In genomic region chr3:50572158-50572557, GRCh38 we compare ENCODE assay signal across 9 cellular contexts. TPM values are rescaled to one million over a fixed set of nuclear protein-coding genes. Genes with fewer than 3 reads are reported as not detected.
A peak's percentile ranks its signal among the peaks of the same experiment; 100 is the strongest.
DNase-seq lines count a peak whose midpoint lies in the region; ATAC-seq and TF ChIP-seq lines count a peak whose summit lies in the region.
"Had no signal": no experiment of that assay in that cellular context is flagged by ENCODE, and none has a peak within 500 bp of the region (broad histone marks: within the 10 kb centered on the region; RNA-seq: fewer than 3 reads in every experiment).

No MANE protein-coding gene starts in this region.

- peak overlapping the region; percentile 61 for H3K4me3 ChIP-seq in CD4-positive, CD25-positive, alpha-beta regulatory T cell (ENCODE audit: low read depth, low read length)
- H3K4me3 ChIP-seq in HEK293 (ENCODE audit: low read depth, low read length) (no peak overlapping the region), Peyer's patch (no peak overlapping the region)
- H3K4me3 ChIP-seq: SK-N-MC had no signal

- TF ChIP-seq POLR2A in Peyer's patch (IDR thresholded peaks at IDR 0.05), result peak in 1 of 2 donors; percentile 17

- H3K9me3 Mint-ChIP-seq in CD4-positive, CD25-positive, alpha-beta regulatory T cell, result no peaks in the 10 kb centered on the region
- no peaks in the 10 kb centered on the region for H3K9me3 Mint-ChIP-seq in activated T-cell treated with anti-CD3 and anti-CD28 coated beads, Interleukin-2, amount 50 U/mL, for 4 hours
- H3K9me3 Mint-ChIP-seq in nephron progenitor cell, result no peaks in the 10 kb centered on the region

- H3K27me3 Mint-ChIP-seq in CD4-positive, CD25-positive, alpha-beta regulatory T cell, result no peaks in the 10 kb centered on the region
- no peaks in the 10 kb centered on the region for H3K27me3 Mint-ChIP-seq in activated T-cell treated with anti-CD3 and anti-CD28 coated beads, Interleukin-2, amount 50 U/mL, for 4 hours (ENCODE audit: low read depth)
- H3K27me3 Mint-ChIP-seq in nephron progenitor cell (ENCODE audit: low read depth, poor library complexity), result peaks cover 8% of the 10 kb centered on the region

- peaks cover 92% of the 10 kb centered on the region for H3K4me1 ChIP-seq in CD4-positive, CD25-positive, alpha-beta regulatory T cell (ENCODE audit: control insufficient read depth, insufficient read depth, low read length, poor library complexity, severe bottlenecking)
- H3K4me1 ChIP-seq in HEK293 (ENCODE audit: control insufficient read depth, insufficient read depth, low read length), result no peaks in the 10 kb centered on the region; the same call in 1 of the 2 replicates
- peaks cover 0 to 27% (median 11%) of the 10 kb centered on the region in 4 donors for H3K4me1 ChIP-seq in Peyer's patch

- peaks cover 3% of the 10 kb centered on the region for H3K36me3 ChIP-seq in CD4-positive, CD25-positive, alpha-beta regulatory T cell (ENCODE audit: control insufficient read depth, insufficient read depth, low read length)
- H3K36me3 ChIP-seq in HEK293 (ENCODE audit: control insufficient read depth in 2 of 2, insufficient read depth in 1 of 2, low read length in 2 of 2), result peaks cover 0 to 41% of the 10 kb centered on the region in 2 experiments; a peak in 1 of 3 replicates
- peaks cover 0 to under 1% (median 0%) of the 10 kb centered on the region in 3 donors for H3K36me3 ChIP-seq in Peyer's patch

- POLR2A ChIA-PET in HEK293 (lab: Yijun Ruan, JAX), result no interaction called here

- H3K27ac Mint-ChIP-seq in CD4-positive, CD25-positive, alpha-beta regulatory T cell, result peak overlapping the region; percentile 90 to 98 (median 93)
- H3K27ac Mint-ChIP-seq in nephron progenitor cell, result no peak overlapping the region

- no peaks in the 10 kb centered on the region for H3K9me3 ChIP-seq in CD4-positive, CD25-positive, alpha-beta regulatory T cell (ENCODE audit: control insufficient read depth in 2 of 2, low read length in 2 of 2)
- H3K9me3 ChIP-seq in HEK293 (ENCODE audit: control insufficient read depth, insufficient read depth, low read depth, low read length) (no peaks in the 10 kb centered on the region), Peyer's patch (no peaks in the 10 kb centered on the region)

- H3K27ac ChIP-seq in CD4-positive, CD25-positive, alpha-beta regulatory T cell (ENCODE audit: insufficient read depth, low read length, poor library complexity, severe bottlenecking), result peak overlapping the region; percentile 75
- H3K27ac ChIP-seq in HEK293 (ENCODE audit: extremely low read depth, low read depth, low read length) (no peak overlapping the region), Peyer's patch (peak overlapping the region; percentile 10 to 54 (median 29))
- H3K27ac ChIP-seq: SK-N-MC had no signal

- peak; percentile 66 to 92 (median 83) for DNase-seq in CD4-positive, CD25-positive, alpha-beta regulatory T cell
- DNase-seq in Peyer's patch, result peak; percentile 65 to 89 (median 84)
- DNase-seq in activated T-cell treated with anti-CD3 and anti-CD28 coated beads, Interleukin-2, amount 50 U/mL, for 4 hours, result peak; percentile 80
- peak; percentile 50 for DNase-seq in fibroblast of gingiva (ENCODE audit: low read depth)
- DNase-seq in nephron progenitor cell, result peak; percentile 74
- peak; percentile 83 for DNase-seq in stimulated activated naive CD8-positive, alpha-beta T cell treated with anti-CD3 and anti-CD28 coated beads, Interleukin-15, Interleukin-2, amounts not matched to agents 100 U/mL and 50 U/mL, for 24 hours

- CTCF ChIA-PET in HEK293 (lab: Yijun Ruan, JAX), result interaction anchor here (0.5 to 6.0 kb wide), 17 partner anchors 9 to 1161 kb away, joined by 3 to 139 read pairs (median 3); partner anchors contain the start of genes CISH and MAPKAPK3

- H3K4me3 Mint-ChIP-seq in CD4-positive, CD25-positive, alpha-beta regulatory T cell, result peak overlapping the region; percentile 76 to 98 (median 80)
- H3K4me3 Mint-ChIP-seq in activated T-cell treated with anti-CD3 and anti-CD28 coated beads, Interleukin-2, amount 50 U/mL, for 4 hours, result peak overlapping the region; percentile 66
- no peak overlapping the region for H3K4me3 Mint-ChIP-seq in nephron progenitor cell

- TF ChIP-seq CTCF in HEK293 (tag by site-specific recombination; IDR thresholded peaks at IDR 0.05) (peak; percentile 58), Peyer's patch (IDR thresholded peaks at IDR 0.05) (peak; percentile 72 to 97 (median 94)), nephron progenitor cell (IDR thresholded peaks at IDR 0.05) (peak; percentile 77)

- no peaks in the 10 kb centered on the region for H3K27me3 ChIP-seq in CD4-positive, CD25-positive, alpha-beta regulatory T cell (ENCODE audit: control insufficient read depth, insufficient read depth, low read length)
- H3K27me3 ChIP-seq in Peyer's patch, result no peaks in the 10 kb centered on the region

- H3K36me3 Mint-ChIP-seq in CD4-positive, CD25-positive, alpha-beta regulatory T cell, result no peaks in the 10 kb centered on the region
- peaks cover 3% of the 10 kb centered on the region for H3K36me3 Mint-ChIP-seq in activated T-cell treated with anti-CD3 and anti-CD28 coated beads, Interleukin-2, amount 50 U/mL, for 4 hours (ENCODE audit: insufficient read depth)
- H3K36me3 Mint-ChIP-seq in nephron progenitor cell (ENCODE audit: low read depth), result no peaks in the 10 kb centered on the region

- ATAC-seq in CD4-positive, CD25-positive, alpha-beta regulatory T cell (ENCODE audit: low read depth in 2 of 2), result peak; percentile 19 to 24
- peak; percentile 23 to 30 for ATAC-seq in activated T-cell treated with anti-CD3 and anti-CD28 coated beads, Interleukin-2, amount 50 U/mL, for 4 hours
- ATAC-seq in stimulated activated naive CD8-positive, alpha-beta T cell treated with anti-CD3 and anti-CD28 coated beads, Interleukin-15, Interleukin-2, amounts not matched to agents 100 U/mL and 50 U/mL, for 24 hours, result peak; percentile 21
- no peak for ATAC-seq in GM18519 (IDR thresholded peaks at IDR 0.05; ENCODE audit: low FRiP score, unreplicated experiment)

- peaks cover 5 to 81% (median 57%) of the 10 kb centered on the region in 4 donors for H3K4me1 Mint-ChIP-seq in CD4-positive, CD25-positive, alpha-beta regulatory T cell
- H3K4me1 Mint-ChIP-seq in activated T-cell treated with anti-CD3 and anti-CD28 coated beads, Interleukin-2, amount 50 U/mL, for 4 hours (ENCODE audit: low read depth), result peaks cover 75% of the 10 kb centered on the region
- H3K4me1 Mint-ChIP-seq in nephron progenitor cell, result peaks cover 18% of the 10 kb centered on the region

TF ChIP-seq in HEK293, 187 proteins besides CTCF, POLR2A, EP300 and RAD21:
- TF ChIP-seq ZNF654 (tag by site-specific recombination; IDR thresholded peaks at IDR 0.05; ENCODE audit: low read depth) (peak; percentile 32), ZNF596 (tag by site-specific recombination; IDR thresholded peaks at IDR 0.05) (no peak)

RNA-seq across cellular contexts. Expression of gene HEMK1, which starts 2.8 kb away (rescaled TPM):
- 21.1 TPM for total RNA-seq in CD4-positive, CD25-positive, alpha-beta regulatory T cell
- polyA plus RNA-seq in CD4-positive, CD25-positive, alpha-beta regulatory T cell, result 10 to 100 TPM; 18.5 to 24.9 (median 23.1) TPM
- 10 to 100 TPM in 3 of 4 donors, 1 to 10 TPM in 1; 8.6 to 15.3 (median 12.5) TPM for total RNA-seq in Peyer's patch
- 10 to 100 TPM; 26.8 to 31.1 (median 27.4) TPM for total RNA-seq in activated T-cell treated with anti-CD3 and anti-CD28 coated beads, Interleukin-2, amount 50 U/mL, for 4 hours

RNA-seq across cellular contexts. Expression of gene C3orf18, which starts 4.6 kb away (rescaled TPM):
- total RNA-seq in CD4-positive, CD25-positive, alpha-beta regulatory T cell, result 8.7 TPM
- polyA plus RNA-seq in CD4-positive, CD25-positive, alpha-beta regulatory T cell, result 10 to 100 TPM in 2 of 4 donors, 1 to 10 TPM in 2; 7.4 to 11.9 (median 10.6) TPM
- 10 to 100 TPM in 1 of 4 donors, 1 to 10 TPM in 2, not detected in 1; 1.1 to 26.4 (median 3.2) TPM for total RNA-seq in Peyer's patch
- total RNA-seq in activated T-cell treated with anti-CD3 and anti-CD28 coated beads, Interleukin-2, amount 50 U/mL, for 4 hours, result 10 to 100 TPM in 1 of 3 donors, 1 to 10 TPM in 2; 6.7 to 11.2 (median 9.0) TPM

RNA-seq across cellular contexts. Expression of gene CISH, which starts 39.4 kb away (rescaled TPM):
- total RNA-seq in CD4-positive, CD25-positive, alpha-beta regulatory T cell, result 23.4 TPM
- 10 to 100 TPM; 40.5 to 66.7 (median 58.5) TPM for polyA plus RNA-seq in CD4-positive, CD25-positive, alpha-beta regulatory T cell
- 10 to 100 TPM in 3 of 4 donors, 1 to 10 TPM in 1; 9.7 to 13.5 (median 10.9) TPM for total RNA-seq in Peyer's patch
- 100 to 1,000 TPM; 223 to 268 (median 229) TPM for total RNA-seq in activated T-cell treated with anti-CD3 and anti-CD28 coated beads, Interleukin-2, amount 50 U/mL, for 4 hours

RNA-seq across cellular contexts. Expression of gene MAPKAPK3, which starts 44.8 kb away (rescaled TPM):
- 42.9 TPM for total RNA-seq in CD4-positive, CD25-positive, alpha-beta regulatory T cell
- polyA plus RNA-seq in CD4-positive, CD25-positive, alpha-beta regulatory T cell, result 10 to 100 TPM; 47.0 to 52.9 (median 49.5) TPM
- total RNA-seq in Peyer's patch, result 10 to 100 TPM; 25.6 to 44.0 (median 30.0) TPM
- 100 to 1,000 TPM; 174 to 225 (median 210) TPM for total RNA-seq in activated T-cell treated with anti-CD3 and anti-CD28 coated beads, Interleukin-2, amount 50 U/mL, for 4 hours
